Comparison of ENCODE assay signal across 12 cellular contexts in the genomic region with DNA sequence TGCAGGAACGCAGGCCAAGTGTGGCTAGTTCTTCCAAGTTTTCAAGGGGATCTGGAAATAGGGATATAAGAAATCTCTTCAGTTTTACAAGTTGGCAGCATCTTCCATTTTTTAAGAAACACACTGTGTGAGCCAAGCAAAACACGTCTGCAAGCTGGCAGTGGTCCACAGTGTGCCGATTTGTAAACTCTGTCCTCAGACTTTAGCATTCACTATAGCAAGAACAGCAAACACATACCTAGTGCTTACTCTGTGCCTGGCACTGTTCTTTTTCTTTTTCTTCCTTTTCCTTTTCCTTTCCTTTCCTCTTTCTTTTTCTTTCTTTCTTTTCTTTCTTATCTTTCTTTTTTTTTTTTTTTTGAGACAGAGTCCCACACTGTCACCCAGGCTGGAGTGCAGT. TPM values are rescaled to one million over a fixed set of nuclear protein-coding genes. Genes with fewer than 3 reads are reported as not detected.
A peak's percentile ranks its signal among the peaks of the same experiment; 100 is the strongest.
DNase-seq lines count a peak whose midpoint lies in the region; ATAC-seq and TF ChIP-seq lines count a peak whose summit lies in the region.
"Had no signal": no experiment of that assay in that cellular context is flagged by ENCODE, and none has a peak within 500 bp of the region (broad histone marks: within the 10 kb centered on the region; RNA-seq: fewer than 3 reads in every experiment).

No MANE protein-coding gene starts in this region.

- DNase-seq in AG10803 (ENCODE audit: low read depth) = peak; percentile 58
- DNase-seq in adipocyte (ENCODE audit: low read depth) = peak; percentile 83
- peak; percentile 98 for DNase-seq in fibroblast of the aortic adventitia (ENCODE audit: low read depth)
- peak; percentile 84 to 92 (median 91) for DNase-seq in ovary
- no peak for DNase-seq in stimulated activated CD4-positive, alpha-beta T cell treated with anti-CD3 and anti-CD28 coated beads, Interleukin-12 subunit alpha, Interleukin-12 subunit beta, amount 100 ng/mL, for 4 hours
- DNase-seq in GF-D8 (lab: John Stamatoyannopoulos, UW) = no peak
- DNase-seq: NCI-H226, T1000 had no signal

- H3K9ac ChIP-seq in adipocyte (ENCODE audit: low read length) = peak overlapping the region; percentile 34

- TF ChIP-seq CTCF in AG10803 (conservative IDR thresholded peaks at IDR 0.05; ENCODE audit: low read length) = no peak
- no peak for TF ChIP-seq CTCF in fibroblast of the aortic adventitia (IDR thresholded peaks at IDR 0.05; ENCODE audit: insufficient read depth, low read length)
- no peak for TF ChIP-seq CTCF in ovary (IDR thresholded peaks at IDR 0.05)

- ATAC-seq in HG02571 (IDR thresholded peaks at IDR 0.05; ENCODE audit: unreplicated experiment) (no peak), HG02970 (IDR thresholded peaks at IDR 0.05; ENCODE audit: low FRiP score, unreplicated experiment) (no peak)
- ATAC-seq: Panc1 had no signal

- intact Hi-C loops in ovary (cut with DNase I) = loop anchor here in 1 of 4 donors (10.0 kb wide), 1 partner anchor 163 kb away; a partner anchor contains a TSS

- TF ChIP-seq EP300 in ovary (IDR thresholded peaks at IDR 0.05) = no peak

- WGBS in ovary, 3 donors = 5 to 11% (median 6%) methylated on average over 3 of the region's 3 CpGs

- H3K9me3 ChIP-seq in adipocyte (ENCODE audit: control insufficient read depth, low read length) (no peaks in the 10 kb centered on the region), ovary (no peaks in the 10 kb centered on the region)

- H3K27me3 ChIP-seq in adipocyte (replicated peaks; ENCODE audit: control insufficient read depth, insufficient read depth, low read length) = no peaks in the 10 kb centered on the region
- H3K27me3 ChIP-seq in ovary = no peaks in the 10 kb centered on the region

- H3K4me3 ChIP-seq in AG10803 (ENCODE audit: low read length) (no peak overlapping the region), adipocyte (ENCODE audit: low read length) (no peak overlapping the region), fibroblast of the aortic adventitia (ENCODE audit: low read depth, low read length) (no peak overlapping the region), ovary (no peak overlapping the region)
- H3K4me3 ChIP-seq: skin epidermis had no signal

- peaks cover 46% of the 10 kb centered on the region for H3K4me1 ChIP-seq in adipocyte (ENCODE audit: control insufficient read depth, insufficient read depth, low read length)
- H3K4me1 ChIP-seq in ovary (ENCODE audit: insufficient read depth) = peaks cover 12% of the 10 kb centered on the region

- peaks cover under 1% of the 10 kb centered on the region for H3K36me3 ChIP-seq in adipocyte (ENCODE audit: control insufficient read depth, insufficient read depth, low read length, severe bottlenecking)
- no peaks in the 10 kb centered on the region for H3K36me3 ChIP-seq in ovary

- H3K27ac ChIP-seq in ovary = peak overlapping the region in 1 of 2 donors; percentile 26

- TF ChIP-seq POLR2A in ovary (IDR thresholded peaks at IDR 0.05) = no peak

RNA-seq across cellular contexts. Expression of a gene that starts 2.9 kb away (rescaled TPM):
- 33.0 and 35.6 TPM in 2 replicates for total RNA-seq in fibroblast of the aortic adventitia (ENCODE audit: low replicate concordance)
- total RNA-seq in ovary = 10 to 100 TPM; 21.5 to 30.8 (median 24.1) TPM
- 10 to 100 TPM; 26.0 to 27.5 TPM for polyA plus RNA-seq in ovary

RNA-seq across cellular contexts. Expression of a gene that starts 5.8 kb away (rescaled TPM):
- 1.6 and 5.3 TPM in 2 replicates for total RNA-seq in fibroblast of the aortic adventitia (ENCODE audit: low replicate concordance)
- 10 to 100 TPM in 5 of 7 donors, 1 to 10 TPM in 2; 5.0 to 31.8 (median 24.9) TPM for total RNA-seq in ovary
- 10 to 100 TPM in 1 of 2 donors, 1 to 10 TPM in 1; 5.8 to 17.1 TPM for polyA plus RNA-seq in ovary

RNA-seq across cellular contexts. Expression of a gene that starts 28.4 kb away (rescaled TPM):
- 9.8 and 16.6 TPM in 2 replicates for total RNA-seq in fibroblast of the aortic adventitia (ENCODE audit: low replicate concordance)
- 10 to 100 TPM; 10.2 to 24.3 (median 15.4) TPM for total RNA-seq in ovary
- polyA plus RNA-seq in ovary = 10 to 100 TPM in 1 of 2 donors, 1 to 10 TPM in 1; 1.6 to 12.4 TPM

RNA-seq across cellular contexts. Expression of a gene that starts 33.2 kb away (rescaled TPM):
- total RNA-seq in fibroblast of the aortic adventitia (ENCODE audit: low replicate concordance) = 15.5 and 60.9 TPM in 2 replicates
- total RNA-seq in ovary = 10 to 100 TPM in 4 of 7 donors, 1 to 10 TPM in 3; 8.0 to 24.5 (median 10.5) TPM
- 1 to 10 TPM; 3.9 to 8.0 TPM for polyA plus RNA-seq in ovary

RNA-seq across cellular contexts. Expression of a gene that starts 55.4 kb away (rescaled TPM):
- 2.5 and 3.2 TPM in 2 replicates for total RNA-seq in fibroblast of the aortic adventitia (ENCODE audit: low replicate concordance)
- total RNA-seq in ovary = 10 to 100 TPM in 5 of 7 donors, 1 to 10 TPM in 2; 7.0 to 22.4 (median 14.4) TPM
- polyA plus RNA-seq in ovary = 10 to 100 TPM in 1 of 2 donors, 1 to 10 TPM in 1; 7.9 to 16.2 TPM

Comparison
In these comparisons a context has a peak if more than half of its experiments do, and no peak if none do; other contexts are left out.
1. DNase-seq: peak in AG10803 (single experiment), adipocyte (single experiment), fibroblast of the aortic adventitia (single experiment) and ovary (5 of 5); none in stimulated activated CD4-positive, alpha-beta T cell treated with anti-CD3 and anti-CD28 coated beads, Interleukin-12 subunit alpha, Interleukin-12 subunit beta, amount 100 ng/mL, for 4 hours (single experiment) and GF-D8 (single experiment).